9 cellular contexts compared by ENCODE assay signal in genomic region chr12:22529281-22530060, GRCh38. TPM values are rescaled to one million over a fixed set of nuclear protein-coding genes. Genes with fewer than 3 reads are reported as not detected.
DNase-seq lines count a peak whose midpoint lies in the region; ATAC-seq and TF ChIP-seq lines count a peak whose summit lies in the region.
"Had no signal": no experiment of that assay in that cellular context is flagged by ENCODE, and none has a peak within 500 bp of the region (broad histone marks: within the 10 kb centered on the region; RNA-seq: fewer than 3 reads in every experiment).

No MANE protein-coding gene starts in this region.

- H3K9me3 ChIP-seq in Loucy (ENCODE audit: insufficient read depth, low read depth, low read length) (no peaks in the 10 kb centered on the region), lower lobe of right lung (no peaks in the 10 kb centered on the region)
- H3K9me3 ChIP-seq: HAP-1 had no signal

- H2AFZ ChIP-seq in Loucy (ENCODE audit: low read length) = no peak overlapping the region

- CTCF ChIA-PET in activated CD4-positive, alpha-beta memory T cell treated with anti-CD3 and anti-CD28 coated beads, Interleukin-2, amount 10 ng/mL, durations not matched to agents 7 days and 5 days (lab: Charles Lee) = interaction anchor here (0.7 to 1.6 kb wide), 14 partner anchors 11 to 144 kb away, joined by 3 to 12 read pairs (median 4); partner anchors contain the start of genes C2CD5 and ETNK1

- H3F3A ChIP-seq in Loucy (ENCODE audit: low read depth) = no peaks in the 10 kb centered on the region

- peaks cover 14% of the 10 kb centered on the region for H4K20me1 ChIP-seq in Loucy (ENCODE audit: insufficient read depth, low read length, poor library complexity, severe bottlenecking)

- peaks cover 10% of the 10 kb centered on the region; the same call in 1 of the 2 replicates for H3K79me2 ChIP-seq in Loucy (ENCODE audit: insufficient read depth, low read length)

- H3K27me3 ChIP-seq in Loucy (ENCODE audit: insufficient read depth, low read length, poor library complexity, severe bottlenecking) = no peaks in the 10 kb centered on the region
- no peaks in the 10 kb centered on the region for H3K27me3 ChIP-seq in lower lobe of right lung (ENCODE audit: low read depth)

- H3K36me3 Mint-ChIP-seq in activated naive CD8-positive, alpha-beta T cell treated with anti-CD3 and anti-CD28 coated beads, Interleukin-2, amount 10 ng/mL, durations not matched to agents 7 days and 5 days = peaks cover 26% of the 10 kb centered on the region
- peaks cover 24% of the 10 kb centered on the region for H3K36me3 Mint-ChIP-seq in activated naive CD8-positive, alpha-beta T cell treated with anti-CD3 and anti-CD28 coated beads for 36 hours
- peaks cover 21% of the 10 kb centered on the region for H3K36me3 Mint-ChIP-seq in activated naive CD8-positive, alpha-beta T cell treated with anti-CD3 and anti-CD28 coated beads, Interleukin-2, amount 50 U/mL, for 24 hours (ENCODE audit: low read depth)
- H3K36me3 Mint-ChIP-seq in activated CD4-positive, alpha-beta memory T cell treated with anti-CD3 and anti-CD28 coated beads, Interleukin-2, amount 10 ng/mL, durations not matched to agents 7 days and 5 days (ENCODE audit: low read depth) = peaks cover 38% of the 10 kb centered on the region

- H3K9ac ChIP-seq in Loucy (ENCODE audit: low read depth, low read length, poor library complexity, severe bottlenecking) = no peak overlapping the region

- H3K27ac Mint-ChIP-seq in activated naive CD8-positive, alpha-beta T cell treated with anti-CD3 and anti-CD28 coated beads, Interleukin-2, amount 10 ng/mL, durations not matched to agents 7 days and 5 days = no peak overlapping the region
- no peak overlapping the region for H3K27ac Mint-ChIP-seq in activated naive CD8-positive, alpha-beta T cell treated with anti-CD3 and anti-CD28 coated beads for 36 hours
- H3K27ac Mint-ChIP-seq in activated naive CD8-positive, alpha-beta T cell treated with anti-CD3 and anti-CD28 coated beads, Interleukin-2, amount 50 U/mL, for 24 hours = no peak overlapping the region
- no peak overlapping the region for H3K27ac Mint-ChIP-seq in activated CD4-positive, alpha-beta memory T cell treated with anti-CD3 and anti-CD28 coated beads, Interleukin-2, amount 10 ng/mL, durations not matched to agents 7 days and 5 days

- no peak for DNase-seq in activated naive CD8-positive, alpha-beta T cell treated with anti-CD3 and anti-CD28 coated beads, Interleukin-2, amount 10 ng/mL, durations not matched to agents 7 days and 5 days
- no peak for DNase-seq in activated naive CD8-positive, alpha-beta T cell treated with anti-CD3 and anti-CD28 coated beads for 36 hours
- no peak for DNase-seq in activated naive CD8-positive, alpha-beta T cell treated with anti-CD3 and anti-CD28 coated beads, Interleukin-2, amount 50 U/mL, for 24 hours
- DNase-seq in lower lobe of right lung = no peak
- no peak for DNase-seq in activated CD4-positive, alpha-beta memory T cell treated with anti-CD3 and anti-CD28 coated beads, Interleukin-2, amount 10 ng/mL, durations not matched to agents 7 days and 5 days
- DNase-seq in iPS-NIHi7 (ENCODE audit: extremely low spot score) = no peak

- no peak overlapping the region for H3K4me2 ChIP-seq in Loucy (ENCODE audit: low read depth, low read length, poor library complexity, severe bottlenecking)

- TF ChIP-seq CTCF in Loucy (conservative IDR thresholded peaks at IDR 0.05; ENCODE audit: low read length) (peak; percentile 83), lower lobe of right lung (IDR thresholded peaks at IDR 0.05) (peak; percentile 56)

- H3K9me2 ChIP-seq in Loucy (replicated peaks; ENCODE audit: low read depth, low read length) = no peaks in the 10 kb centered on the region

- POLR2A ChIA-PET in activated naive CD8-positive, alpha-beta T cell treated with anti-CD3 and anti-CD28 coated beads, Interleukin-2, amount 10 ng/mL, durations not matched to agents 7 days and 5 days (lab: Charles Lee) = interaction anchor here (1.7 kb wide), 1 partner anchor 15 kb away, joined by 5 read pairs; the partner anchor contains the start of gene C2CD5
- POLR2A ChIA-PET in activated CD4-positive, alpha-beta memory T cell treated with anti-CD3 and anti-CD28 coated beads, Interleukin-2, amount 10 ng/mL, durations not matched to agents 7 days and 5 days (lab: Charles Lee) = interaction anchor here (1.0 to 3.7 kb wide), 2 partner anchors 10 to 15 kb away, joined by 3 to 24 read pairs; partner anchors contain the start of gene C2CD5

- no peaks in the 10 kb centered on the region for H3K9me3 Mint-ChIP-seq in activated naive CD8-positive, alpha-beta T cell treated with anti-CD3 and anti-CD28 coated beads, Interleukin-2, amount 10 ng/mL, durations not matched to agents 7 days and 5 days
- no peaks in the 10 kb centered on the region for H3K9me3 Mint-ChIP-seq in activated naive CD8-positive, alpha-beta T cell treated with anti-CD3 and anti-CD28 coated beads for 36 hours
- H3K9me3 Mint-ChIP-seq in activated naive CD8-positive, alpha-beta T cell treated with anti-CD3 and anti-CD28 coated beads, Interleukin-2, amount 50 U/mL, for 24 hours = no peaks in the 10 kb centered on the region
- H3K9me3 Mint-ChIP-seq in activated CD4-positive, alpha-beta memory T cell treated with anti-CD3 and anti-CD28 coated beads, Interleukin-2, amount 10 ng/mL, durations not matched to agents 7 days and 5 days = no peaks in the 10 kb centered on the region

- intact Hi-C loops in lower lobe of right lung (cut with DNase I) = no loop called here

- H3K4me1 Mint-ChIP-seq in activated naive CD8-positive, alpha-beta T cell treated with anti-CD3 and anti-CD28 coated beads, Interleukin-2, amount 10 ng/mL, durations not matched to agents 7 days and 5 days = peaks cover 6% of the 10 kb centered on the region
- peaks cover 14% of the 10 kb centered on the region for H3K4me1 Mint-ChIP-seq in activated naive CD8-positive, alpha-beta T cell treated with anti-CD3 and anti-CD28 coated beads for 36 hours
- H3K4me1 Mint-ChIP-seq in activated naive CD8-positive, alpha-beta T cell treated with anti-CD3 and anti-CD28 coated beads, Interleukin-2, amount 50 U/mL, for 24 hours = peaks cover 4% of the 10 kb centered on the region
- H3K4me1 Mint-ChIP-seq in activated CD4-positive, alpha-beta memory T cell treated with anti-CD3 and anti-CD28 coated beads, Interleukin-2, amount 10 ng/mL, durations not matched to agents 7 days and 5 days = peaks cover 3% of the 10 kb centered on the region

- H3K36me3 ChIP-seq in Loucy (ENCODE audit: insufficient read depth, low read length) (peaks cover 41% of the 10 kb centered on the region), lower lobe of right lung (peaks cover 55% of the 10 kb centered on the region)

- no peak overlapping the region for H3K27ac ChIP-seq in lower lobe of right lung

- ATAC-seq in activated naive CD8-positive, alpha-beta T cell treated with anti-CD3 and anti-CD28 coated beads, Interleukin-2, amount 10 ng/mL, durations not matched to agents 7 days and 5 days (ENCODE audit: low read depth) = peak; percentile 74
- ATAC-seq in GM21786 (IDR thresholded peaks at IDR 0.05; ENCODE audit: unreplicated experiment) (peak; percentile 80), lower lobe of right lung (peak; percentile 61 to 67)
- ATAC-seq in activated naive CD8-positive, alpha-beta T cell treated with anti-CD3 and anti-CD28 coated beads, Interleukin-2, amount 50 U/mL, for 24 hours = peak; percentile 78

- no peaks in the 10 kb centered on the region for H3K27me3 Mint-ChIP-seq in activated naive CD8-positive, alpha-beta T cell treated with anti-CD3 and anti-CD28 coated beads, Interleukin-2, amount 10 ng/mL, durations not matched to agents 7 days and 5 days
- H3K27me3 Mint-ChIP-seq in activated naive CD8-positive, alpha-beta T cell treated with anti-CD3 and anti-CD28 coated beads for 36 hours = no peaks in the 10 kb centered on the region
- no peaks in the 10 kb centered on the region for H3K27me3 Mint-ChIP-seq in activated naive CD8-positive, alpha-beta T cell treated with anti-CD3 and anti-CD28 coated beads, Interleukin-2, amount 50 U/mL, for 24 hours
- no peaks in the 10 kb centered on the region for H3K27me3 Mint-ChIP-seq in activated CD4-positive, alpha-beta memory T cell treated with anti-CD3 and anti-CD28 coated beads, Interleukin-2, amount 10 ng/mL, durations not matched to agents 7 days and 5 days

- no peak overlapping the region for H3K4me3 Mint-ChIP-seq in activated naive CD8-positive, alpha-beta T cell treated with anti-CD3 and anti-CD28 coated beads, Interleukin-2, amount 10 ng/mL, durations not matched to agents 7 days and 5 days
- no peak overlapping the region for H3K4me3 Mint-ChIP-seq in activated naive CD8-positive, alpha-beta T cell treated with anti-CD3 and anti-CD28 coated beads for 36 hours
- no peak overlapping the region for H3K4me3 Mint-ChIP-seq in activated naive CD8-positive, alpha-beta T cell treated with anti-CD3 and anti-CD28 coated beads, Interleukin-2, amount 50 U/mL, for 24 hours
- H3K4me3 Mint-ChIP-seq in activated CD4-positive, alpha-beta memory T cell treated with anti-CD3 and anti-CD28 coated beads, Interleukin-2, amount 10 ng/mL, durations not matched to agents 7 days and 5 days = no peak overlapping the region

- H3K4me3 ChIP-seq in Loucy (ENCODE audit: low read length, poor library complexity, severe bottlenecking) (no peak overlapping the region), lower lobe of right lung (no peak overlapping the region)
- H3K4me3 ChIP-seq: HAP-1 had no signal

- H3K4me1 ChIP-seq in Loucy (ENCODE audit: insufficient read depth, low read length, poor library complexity, severe bottlenecking) (no peaks in the 10 kb centered on the region), lower lobe of right lung (no peaks in the 10 kb centered on the region)
- H3K4me1 ChIP-seq: HAP-1 had no signal

RNA-seq across cellular contexts. Expression of gene C2CD5, which starts 14.9 kb away (rescaled TPM):
- total RNA-seq in activated naive CD8-positive, alpha-beta T cell treated with anti-CD3 and anti-CD28 coated beads, Interleukin-2, amount 10 ng/mL, durations not matched to agents 7 days and 5 days = 10 to 100 TPM; 48.5 to 54.2 TPM
- total RNA-seq in activated naive CD8-positive, alpha-beta T cell treated with anti-CD3 and anti-CD28 coated beads for 36 hours = 10 to 100 TPM; 29.7 to 31.1 TPM
- 50.2 TPM for total RNA-seq in lower lobe of right lung
- total RNA-seq in activated CD4-positive, alpha-beta memory T cell treated with anti-CD3 and anti-CD28 coated beads, Interleukin-2, amount 10 ng/mL, durations not matched to agents 7 days and 5 days = 10 to 100 TPM; 52.6 to 52.7 TPM
